ENCODE assay signal across 8 cellular contexts in the genomic region with DNA sequence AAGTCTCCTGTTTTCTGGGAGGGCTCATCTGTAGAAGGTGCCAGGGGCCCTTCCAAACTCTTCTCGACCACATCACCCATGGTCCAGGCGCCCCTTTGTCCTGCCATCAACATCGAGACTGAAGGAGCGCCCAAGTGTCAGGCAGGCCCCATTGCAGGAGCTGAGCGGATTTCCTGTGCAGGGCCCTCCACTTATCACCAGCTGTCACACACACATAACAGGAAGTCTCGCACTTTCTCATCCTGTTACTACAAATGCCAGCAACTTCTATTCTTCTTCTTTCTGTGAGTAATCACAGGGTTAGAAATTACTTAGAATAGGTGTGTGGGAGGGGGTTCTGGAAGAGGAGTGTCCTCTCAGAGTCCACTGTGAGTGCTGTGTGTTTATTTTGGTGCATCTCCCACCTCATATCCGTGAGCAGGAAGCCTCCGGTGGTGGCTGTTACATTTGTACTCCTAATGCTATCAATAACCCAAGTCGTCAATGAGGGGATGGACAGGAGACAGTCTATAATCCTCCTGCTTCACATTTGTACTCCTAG. TPM values are rescaled to one million over a fixed set of nuclear protein-coding genes. Genes with fewer than 3 reads are reported as not detected.
A peak's percentile ranks its signal among the peaks of the same experiment; 100 is the strongest.
DNase-seq lines count a peak whose midpoint lies in the region; ATAC-seq and TF ChIP-seq lines count a peak whose summit lies in the region.

A gene with protein sequence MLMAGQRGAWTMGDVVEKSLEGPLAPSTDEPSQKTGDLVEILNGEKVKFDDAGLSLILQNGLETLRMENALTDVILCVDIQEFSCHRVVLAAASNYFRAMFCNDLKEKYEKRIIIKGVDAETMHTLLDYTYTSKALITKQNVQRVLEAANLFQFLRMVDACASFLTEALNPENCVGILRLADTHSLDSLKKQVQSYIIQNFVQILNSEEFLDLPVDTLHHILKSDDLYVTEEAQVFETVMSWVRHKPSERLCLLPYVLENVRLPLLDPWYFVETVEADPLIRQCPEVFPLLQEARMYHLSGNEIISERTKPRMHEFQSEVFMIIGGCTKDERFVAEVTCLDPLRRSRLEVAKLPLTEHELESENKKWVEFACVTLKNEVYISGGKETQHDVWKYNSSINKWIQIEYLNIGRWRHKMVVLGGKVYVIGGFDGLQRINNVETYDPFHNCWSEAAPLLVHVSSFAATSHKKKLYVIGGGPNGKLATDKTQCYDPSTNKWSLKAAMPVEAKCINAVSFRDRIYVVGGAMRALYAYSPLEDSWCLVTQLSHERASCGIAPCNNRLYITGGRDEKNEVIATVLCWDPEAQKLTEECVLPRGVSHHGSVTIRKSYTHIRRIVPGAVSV (minus strand): TSS at position 166 of the 541 bp plus-strand sequence. CDS start 53 bp downstream, at position 113.

- H3K9me3 ChIP-seq in mucosa of rectum (ENCODE audit: control insufficient read depth in 2 of 2, low read length in 2 of 2), result no peaks in the 10 kb centered on the region

- ATAC-seq in GM18505 (IDR thresholded peaks at IDR 0.05; ENCODE audit: unreplicated experiment) (peak; percentile 82), HG02885 (IDR thresholded peaks at IDR 0.05; ENCODE audit: poor library complexity, unreplicated experiment) (peak; percentile 90)

- no TSS peak for BruUV-seq in Calu3 (replicated peaks; lab: Mats Ljungman, UMichigan)

- no peaks in the 10 kb centered on the region for H3K27me3 ChIP-seq in mucosa of rectum (ENCODE audit: control insufficient read depth in 2 of 2, insufficient read depth in 2 of 2, low read length in 2 of 2)

- peak; percentile 83 for TF ChIP-seq POLR2A in GM18505 (IDR thresholded peaks at IDR 0.05; ENCODE audit: borderline replicate concordance, extremely low read depth, insufficient read depth, insufficient read length)

- no peaks in the 10 kb centered on the region for H3K27me3 Mint-ChIP-seq in activated naive CD4-positive, alpha-beta T cell treated with anti-CD3 and anti-CD28 coated beads for 36 hours (ENCODE audit: low read depth)
- H3K27me3 Mint-ChIP-seq in Calu3 (ENCODE audit: unreplicated experiment), result no peaks in the 10 kb centered on the region

- peak within 1 kb of the TSS; percentile 37 to 76 for H3K4me3 ChIP-seq in mucosa of rectum (ENCODE audit: low read length in 2 of 2)

- H3K9me3 Mint-ChIP-seq in activated naive CD4-positive, alpha-beta T cell treated with anti-CD3 and anti-CD28 coated beads for 36 hours, result no peaks in the 10 kb centered on the region
- H3K9me3 Mint-ChIP-seq in Calu3 (ENCODE audit: low read depth, unreplicated experiment), result no peaks in the 10 kb centered on the region

- peaks cover 35% of the 10 kb centered on the region for H3K36me3 Mint-ChIP-seq in activated naive CD4-positive, alpha-beta T cell treated with anti-CD3 and anti-CD28 coated beads for 36 hours (ENCODE audit: low read depth)
- no peaks in the 10 kb centered on the region for H3K36me3 Mint-ChIP-seq in Calu3 (ENCODE audit: insufficient read depth, unreplicated experiment)

- H3K4me3 Mint-ChIP-seq in activated naive CD4-positive, alpha-beta T cell treated with anti-CD3 and anti-CD28 coated beads for 36 hours, result peak within 1 kb of the TSS; percentile 99
- H3K4me3 Mint-ChIP-seq in Calu3 (ENCODE audit: low read depth, unreplicated experiment), result no peak within 1 kb of the TSS

- H3K4me1 Mint-ChIP-seq in activated naive CD4-positive, alpha-beta T cell treated with anti-CD3 and anti-CD28 coated beads for 36 hours (ENCODE audit: low read depth), result peaks cover 40% of the 10 kb centered on the region
- H3K4me1 Mint-ChIP-seq in Calu3 (ENCODE audit: low read depth, unreplicated experiment), result no peaks in the 10 kb centered on the region

- H3K36me3 ChIP-seq in mucosa of rectum (ENCODE audit: control insufficient read depth in 2 of 2, insufficient read depth in 2 of 2, low read length in 2 of 2), result no peaks in the 10 kb centered on the region

- DNase-seq in SKM-1 treated with dmso at 0.1 percent for 144 hours (lab: John Stamatoyannopoulos, UW; ENCODE audit: unreplicated experiment), result peak; percentile 81
- DNase-seq in activated naive CD4-positive, alpha-beta T cell treated with anti-CD3 and anti-CD28 coated beads for 36 hours, result peak; percentile 91
- peak in 14 of 49 donors; percentile 4 to 34 (median 22) for DNase-seq in substantia nigra (lab: John Stamatoyannopoulos, UW)
- no peak for DNase-seq in NCI-H510A (lab: John Stamatoyannopoulos, UW)
- no peak for DNase-seq in Calu3

- H3K27ac Mint-ChIP-seq in activated naive CD4-positive, alpha-beta T cell treated with anti-CD3 and anti-CD28 coated beads for 36 hours, result peak within 1 kb of the TSS; percentile 100
- no peak within 1 kb of the TSS for H3K27ac Mint-ChIP-seq in Calu3 (ENCODE audit: unreplicated experiment)

- intact Hi-C loops in activated naive CD4-positive, alpha-beta T cell treated with anti-CD3 and anti-CD28 coated beads for 36 hours (cut with micrococcal nuclease), result loop anchor here (1.0 to 5.0 kb wide), 12 partner anchors 32 to 807 kb away; a partner anchor contains a TSS
- intact Hi-C loops in Calu3 (cut with micrococcal nuclease; ENCODE audit: unreplicated experiment), result no loop called here

- peaks cover 0 to 2% of the 10 kb centered on the region in 2 donors for H3K4me1 ChIP-seq in mucosa of rectum (ENCODE audit: control insufficient read depth in 2 of 2, insufficient read depth in 2 of 2, low read length in 2 of 2)

- CTCF ChIA-PET in activated naive CD4-positive, alpha-beta T cell treated with anti-CD3 and anti-CD28 coated beads for 36 hours (lab: Charles Lee), result interaction anchor here (0.6 kb wide), 1 partner anchor 79 kb away, joined by 3 read pairs; no protein-coding TSS in a partner anchor
- CTCF ChIA-PET in Calu3 (lab: Charles Lee), result no interaction called here

- H3K9ac ChIP-seq in mucosa of rectum (ENCODE audit: low read depth in 1 of 2, low read length in 2 of 2), result peak within 1 kb of the TSS; percentile 27 to 70

- no peak for TF ChIP-seq CTCF in Calu3 (IDR thresholded peaks at IDR 0.05; ENCODE audit: unreplicated experiment)

- H3K27ac ChIP-seq in mucosa of rectum (ENCODE audit: low read depth in 2 of 2, low read length in 2 of 2) (peak within 1 kb of the TSS; percentile 66 to 69), substantia nigra (ENCODE audit: low read depth, low read length, poor library complexity, severe bottlenecking) (peak within 1 kb of the TSS; percentile 47)

RNA-seq across cellular contexts. Expression of the gene that starts here (rescaled TPM):
- total RNA-seq in activated naive CD4-positive, alpha-beta T cell treated with anti-CD3 and anti-CD28 coated beads for 36 hours, result 10 to 100 TPM; 82.3 to 82.4 TPM
- not detected in 2 replicates for total RNA-seq in Calu3 (2022)

Comparison
In these comparisons a context has a peak if more than half of its experiments do, and no peak if none do; other contexts are left out.
1. RNA of the gene that starts here (total RNA-seq): 82.3 to 82.4 TPM in activated naive CD4-positive, alpha-beta T cell treated with anti-CD3 and anti-CD28 coated beads for 36 hours; not detected in Calu3; every median in the first group is over 10 times any median in the second.
2. DNase-seq: peak in SKM-1 treated with dmso at 0.1 percent for 144 hours (single experiment) and activated naive CD4-positive, alpha-beta T cell treated with anti-CD3 and anti-CD28 coated beads for 36 hours (single experiment); none in NCI-H510A (single experiment) and Calu3 (single experiment).